8 cellular contexts compared by ENCODE assay signal in genomic region chr3:169966086-169966950, GRCh38. TPM values are rescaled to one million over a fixed set of nuclear protein-coding genes. Genes with fewer than 3 reads are reported as not detected.
DNase-seq lines count a peak whose midpoint lies in the region; ATAC-seq and TF ChIP-seq lines count a peak whose summit lies in the region.

Gene SEC62, plus strand, starts transcription at chr3:169966807. Its CDS starts 16 bp downstream, at chr3:169966823.

- TF ChIP-seq RAD21 in liver (IDR thresholded peaks at IDR 0.05) = peak; percentile 67 to 75

- H3K4me3 Mint-ChIP-seq in CD14-positive monocyte = peak within 1 kb of the TSS; percentile 93 to 94

- H3K9ac ChIP-seq in liver (ENCODE audit: low read depth in 1 of 2, low read length in 2 of 2) = peak within 1 kb of the TSS; percentile 90 to 91

- peaks cover 0 to 4% (median 0%) of the 10 kb centered on the region in 7 donors for H3K9me3 Mint-ChIP-seq in CD14-positive monocyte

- WGBS in liver = 6% methylated on average over 47 of the region's 47 CpGs

- H3K4me3 ChIP-seq in liver (ENCODE audit: low read depth in 1 of 3, low read length in 3 of 3) = peak within 1 kb of the TSS; percentile 83 to 94 (median 86)

- peaks cover 0 to 2% (median 0%) of the 10 kb centered on the region in 4 donors for H3K9me3 ChIP-seq in liver (ENCODE audit: control insufficient read depth in 4 of 4, low read length in 3 of 4)

- peaks cover 0 to 2% (median 2%) of the 10 kb centered on the region in 3 donors for H3K27me3 Mint-ChIP-seq in CD14-positive monocyte (ENCODE audit: low read depth in 3 of 3)

- ATAC-seq in GM19372 (IDR thresholded peaks at IDR 0.05; ENCODE audit: low read depth, unreplicated experiment) (peak; percentile 88), HG03558 (IDR thresholded peaks at IDR 0.05; ENCODE audit: extremely low read depth, unreplicated experiment) (peak; percentile 69)

- H3K36me3 Mint-ChIP-seq in CD14-positive monocyte = peaks cover 15% of the 10 kb centered on the region in 2 donors

- H3K27me3 ChIP-seq in liver (ENCODE audit: control insufficient read depth in 4 of 4, insufficient read depth in 4 of 4, low read length in 3 of 4) = no peaks in the 10 kb centered on the region

- peak; percentile 59 for TF ChIP-seq CTCF in CD14-positive monocyte (IDR thresholded peaks at IDR 0.05)
- peak; percentile 22 for TF ChIP-seq CTCF in liver (IDR thresholded peaks at IDR 0.05; ENCODE audit: low read depth, low read length, missing input control)

- intact Hi-C loops in CD14-positive monocyte (cut with micrococcal nuclease) = loop anchor here (2.0 to 10.0 kb wide), 5 partner anchors 34 to 390 kb away; partner anchors contain the start of genes ACTRT3 (in 2 of the 2), TERC (in 2 of the 2), LRRC31 (in 1 of the 2) and SKIL (in 1 of the 2)

- H3K4me1 ChIP-seq in liver (ENCODE audit: control insufficient read depth in 4 of 4, insufficient read depth in 4 of 4, low read length in 3 of 4) = peaks cover 6 to 38% (median 17%) of the 10 kb centered on the region in 4 donors

- peaks cover 44% of the 10 kb centered on the region for H3K4me1 Mint-ChIP-seq in CD14-positive monocyte

- peak; percentile 94 for DNase-seq in CD14-positive monocyte (ENCODE audit: low spot score)
- DNase-seq in NCI-H748 (lab: John Stamatoyannopoulos, UW; ENCODE audit: unreplicated experiment) = peak; percentile 92
- peak; percentile 90 to 97 for DNase-seq in activated CD4-positive, alpha-beta T cell treated with anti-CD3 and anti-CD28 coated beads, Interleukin-2, amount 50 U/mL, for 24 hours (ENCODE audit: low read depth in 1 of 2, low spot score in 1 of 2)
- peak; percentile 96 for DNase-seq in dermis blood vessel endothelial cell
- peak; percentile 94 for DNase-seq in stimulated activated CD4-positive, alpha-beta T cell treated with anti-CD3 and anti-CD28 coated beads, Interleukin-4, amount 100 ng/mL, for 24 hours

- H3K36me3 ChIP-seq in liver (ENCODE audit: control insufficient read depth in 4 of 4, insufficient read depth in 3 of 4, low read depth in 1 of 4, low read length in 3 of 4) = peaks cover 0 to 7% (median 3%) of the 10 kb centered on the region in 4 donors

- H3K27ac ChIP-seq in liver (ENCODE audit: low read depth in 1 of 2, low read length in 2 of 2) = peak within 1 kb of the TSS; percentile 95 to 97

- peak within 1 kb of the TSS; percentile 96 to 99 (median 98) for H3K27ac Mint-ChIP-seq in CD14-positive monocyte

TF ChIP-seq in liver, 16 proteins besides CTCF, POLR2A, EP300 and RAD21:
- TF ChIP-seq YY1 (IDR thresholded peaks at IDR 0.05) = peak; percentile 99
- TF ChIP-seq FOXA1 (IDR thresholded peaks at IDR 0.05) = no peak
- TF ChIP-seq ZBTB33 (IDR thresholded peaks at IDR 0.05) = peak; percentile 99
- no peak for TF ChIP-seq GABPA (IDR thresholded peaks at IDR 0.05 in 1 of 2, conservative IDR thresholded peaks at IDR 0.05 in 1 of 2)
- TF ChIP-seq NR2F2 (IDR thresholded peaks at IDR 0.05) = peak; percentile 13
- peak; percentile 98 to 99 for TF ChIP-seq EGR1 (IDR thresholded peaks at IDR 0.05; ENCODE audit: low read depth in 2 of 2)
- no peak for TF ChIP-seq MAX (IDR thresholded peaks at IDR 0.05)
- no peak for TF ChIP-seq HNF4G (IDR thresholded peaks at IDR 0.05)
- TF ChIP-seq JUND (IDR thresholded peaks at IDR 0.05) = no peak
- peak; percentile 16 to 18 for TF ChIP-seq RXRA (IDR thresholded peaks at IDR 0.05)
- peak; percentile 5 to 9 for TF ChIP-seq HNF4A (conservative IDR thresholded peaks at IDR 0.05)
- TF ChIP-seq FOXA2 (IDR thresholded peaks at IDR 0.05) = no peak
- peak; percentile 60 for TF ChIP-seq REST (IDR thresholded peaks at IDR 0.05)
- TF ChIP-seq TAF1 (conservative IDR thresholded peaks at IDR 0.05) = no peak
- no peak for TF ChIP-seq SP1 (IDR thresholded peaks at IDR 0.05)
TF ChIP-seq in liver: peak in this region for 7.

RNA-seq across cellular contexts. Expression of gene SEC62, which starts in this region (rescaled TPM):
- polyA plus RNA-seq in CD14-positive monocyte (100 to 1,000 TPM in 1 of 2 donors, 10 to 100 TPM in 1; 95.2 to 117 TPM), liver (100 to 1,000 TPM in 1 of 2 donors, 10 to 100 TPM in 1; 40.1 to 200 TPM)
- total RNA-seq in dermis blood vessel endothelial cell (46.8 and 60.7 TPM in 2 replicates), liver (10 to 100 TPM; 62.1 to 64.4 TPM)

Comparison
In these comparisons a context has a peak if more than half of its experiments do, and no peak if none do; other contexts are left out.
1. Peak in every context shown above with its lines: DNase-seq, ATAC-seq, H3K4me3 ChIP-seq and H3K27ac ChIP-seq.